In the genomic region with DNA sequence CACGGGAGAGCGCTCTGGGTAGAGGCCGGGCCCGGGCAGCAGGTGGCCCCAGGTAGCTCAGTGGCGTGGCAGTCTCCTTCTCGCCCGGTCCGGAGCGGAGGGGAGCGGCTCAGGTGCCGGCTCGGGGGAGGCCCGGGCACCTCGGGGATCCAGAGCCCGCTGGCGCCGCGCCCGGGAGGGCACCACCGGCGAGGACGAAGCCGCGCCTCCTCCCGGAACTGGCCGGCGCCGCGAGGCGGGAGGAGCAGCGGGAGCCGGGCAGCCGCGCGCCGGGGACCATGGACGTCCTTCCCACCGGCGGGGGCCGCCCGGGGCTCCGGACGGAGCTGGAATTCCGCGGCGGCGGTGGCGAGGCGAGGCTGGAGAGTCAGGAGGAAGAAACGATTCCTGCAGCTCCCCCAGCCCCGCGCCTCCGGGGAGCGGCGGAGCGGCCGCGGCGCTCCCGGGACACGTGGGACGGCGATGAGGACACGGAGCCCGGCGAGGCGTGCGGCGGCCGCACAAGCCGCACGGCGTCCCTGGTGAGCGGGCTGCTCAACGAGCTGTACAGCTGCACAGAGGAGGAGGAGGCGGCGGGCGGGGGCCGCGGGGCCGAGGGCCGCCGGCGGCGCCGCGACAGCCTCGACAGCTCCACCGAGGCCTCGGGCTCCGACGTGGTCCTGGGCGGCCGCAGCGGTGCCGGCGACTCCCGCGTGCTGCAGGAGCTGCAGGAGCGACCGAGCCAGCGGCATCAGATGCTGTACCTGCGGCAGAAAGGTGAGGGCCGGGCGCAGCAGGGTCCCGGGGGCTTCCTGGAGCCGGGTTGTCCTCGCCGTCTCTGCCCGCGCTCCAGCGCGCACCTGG, we compare ENCODE assay signal across 8 cellular contexts. TPM values are rescaled to one million over a fixed set of nuclear protein-coding genes. Genes with fewer than 3 reads are reported as not detected.
DNase-seq lines count a peak whose midpoint lies in the region; ATAC-seq and TF ChIP-seq lines count a peak whose summit lies in the region.

No MANE protein-coding gene starts in this region.

- peaks cover 17% of the 10 kb centered on the region for H3K9me3 Mint-ChIP-seq in activated CD8-positive, alpha-beta T cell treated with anti-CD3 and anti-CD28 coated beads for 36 hours

- no peak overlapping the region for H3K27ac ChIP-seq in neural cell (ENCODE audit: low read length)

- H3K9me3 ChIP-seq in neural cell (ENCODE audit: low read length): peaks cover 3% of the 10 kb centered on the region

- H4K20me1 ChIP-seq in neural cell (ENCODE audit: insufficient read depth): no peaks in the 10 kb centered on the region

- peaks cover 28% of the 10 kb centered on the region for H3K27me3 ChIP-seq in neural cell (ENCODE audit: insufficient read depth, low read depth, low read length)

- peaks cover 62% of the 10 kb centered on the region for H3K27me3 Mint-ChIP-seq in activated CD8-positive, alpha-beta T cell treated with anti-CD3 and anti-CD28 coated beads for 36 hours

- TF ChIP-seq EP300 in neural cell (conservative IDR thresholded peaks at IDR 0.05; ENCODE audit: poor library complexity, severe bottlenecking): no peak

- no peak overlapping the region for H3K27ac Mint-ChIP-seq in activated CD8-positive, alpha-beta T cell treated with anti-CD3 and anti-CD28 coated beads for 36 hours

- H3K79me2 ChIP-seq in neural cell (replicated peaks; ENCODE audit: insufficient read depth, low read length): no peaks in the 10 kb centered on the region

- no peak for TF ChIP-seq CTCF in activated CD8-positive, alpha-beta T cell treated with anti-CD3 and anti-CD28 coated beads for 36 hours (IDR thresholded peaks at IDR 0.05)
- TF ChIP-seq CTCF in fibroblast of villous mesenchyme (IDR thresholded peaks at IDR 0.05; ENCODE audit: insufficient read depth, low read depth, low read length) (no peak), neural cell (IDR thresholded peaks at IDR 0.05; ENCODE audit: poor library complexity, severe bottlenecking) (no peak)

- ATAC-seq in activated CD8-positive, alpha-beta T cell treated with anti-CD3 and anti-CD28 coated beads for 36 hours: peak; percentile 62
- no peak for ATAC-seq in GM18873 (IDR thresholded peaks at IDR 0.05; ENCODE audit: low FRiP score, unreplicated experiment)

- CTCF ChIA-PET in activated CD8-positive, alpha-beta T cell treated with anti-CD3 and anti-CD28 coated beads for 36 hours (lab: Charles Lee): interaction anchor here (0.9 to 4.2 kb wide), 6 partner anchors 10 to 243 kb away, joined by 3 to 36 read pairs (median 5); no protein-coding TSS in a partner anchor

- peak overlapping the region; percentile 39 for H3K9ac ChIP-seq in neural cell (ENCODE audit: low read length)

- peaks cover 9% of the 10 kb centered on the region for H3K4me1 Mint-ChIP-seq in activated CD8-positive, alpha-beta T cell treated with anti-CD3 and anti-CD28 coated beads for 36 hours (ENCODE audit: low read depth)

- H3K4me3 Mint-ChIP-seq in activated CD8-positive, alpha-beta T cell treated with anti-CD3 and anti-CD28 coated beads for 36 hours: peak overlapping the region; percentile 63

- no peaks in the 10 kb centered on the region for H3K9me2 ChIP-seq in neural cell (ENCODE audit: insufficient read depth, low read length)

- POLR2A ChIA-PET in activated CD8-positive, alpha-beta T cell treated with anti-CD3 and anti-CD28 coated beads for 36 hours (lab: Charles Lee): no interaction called here

- intact Hi-C loops in activated CD8-positive, alpha-beta T cell treated with anti-CD3 and anti-CD28 coated beads for 36 hours (cut with micrococcal nuclease): no loop called here

- no peaks in the 10 kb centered on the region for H3K36me3 ChIP-seq in neural cell (ENCODE audit: insufficient read depth, low read length)

- peak; percentile 13 for DNase-seq in stimulated activated CD4-positive, alpha-beta T cell treated with anti-CD3 and anti-CD28 coated beads, Interleukin-12 subunit alpha, Interleukin-12 subunit beta, amount 100 ng/mL, for 4 hours
- no peak for DNase-seq in stimulated activated CD4-positive, alpha-beta T cell treated with anti-CD3 and anti-CD28 coated beads, Interleukin-4, amount 100 ng/mL, for 24 hours
- peak; percentile 35 for DNase-seq in M059J (ENCODE audit: low read depth)
- peak; percentile 16 for DNase-seq in activated CD8-positive, alpha-beta T cell treated with anti-CD3 and anti-CD28 coated beads for 36 hours
- no peak for DNase-seq in fibroblast of villous mesenchyme (ENCODE audit: low read depth)
- no peak for DNase-seq in SIG-M5 (lab: John Stamatoyannopoulos, UW)

- peaks cover 3% of the 10 kb centered on the region for H3F3A ChIP-seq in neural cell (ENCODE audit: insufficient read depth, low read length, poor library complexity, severe bottlenecking)

- H2AFZ ChIP-seq in neural cell (ENCODE audit: low read depth, low read length): no peak overlapping the region

- H3K4me3 ChIP-seq in fibroblast of villous mesenchyme (ENCODE audit: low read depth, low read length) (peak overlapping the region; percentile 44), neural cell (ENCODE audit: low read length) (peak overlapping the region; percentile 67)

- TF ChIP-seq RAD21 in neural cell (conservative IDR thresholded peaks at IDR 0.05): no peak

- peaks cover 2% of the 10 kb centered on the region for H3K36me3 Mint-ChIP-seq in activated CD8-positive, alpha-beta T cell treated with anti-CD3 and anti-CD28 coated beads for 36 hours (ENCODE audit: low read depth)

- H3K4me2 ChIP-seq in neural cell (ENCODE audit: low read length): no peak overlapping the region

TF ChIP-seq in neural cell, 6 proteins besides CTCF, POLR2A, EP300 and RAD21:
- TF ChIP-seq MXI1 (conservative IDR thresholded peaks at IDR 0.05; ENCODE audit: poor library complexity, severe bottlenecking) (peak; percentile 69), POLR2AphosphoS5 (IDR thresholded peaks at IDR 0.05) (peak; percentile 6)
- TF ChIP-seq, protein P1, sequence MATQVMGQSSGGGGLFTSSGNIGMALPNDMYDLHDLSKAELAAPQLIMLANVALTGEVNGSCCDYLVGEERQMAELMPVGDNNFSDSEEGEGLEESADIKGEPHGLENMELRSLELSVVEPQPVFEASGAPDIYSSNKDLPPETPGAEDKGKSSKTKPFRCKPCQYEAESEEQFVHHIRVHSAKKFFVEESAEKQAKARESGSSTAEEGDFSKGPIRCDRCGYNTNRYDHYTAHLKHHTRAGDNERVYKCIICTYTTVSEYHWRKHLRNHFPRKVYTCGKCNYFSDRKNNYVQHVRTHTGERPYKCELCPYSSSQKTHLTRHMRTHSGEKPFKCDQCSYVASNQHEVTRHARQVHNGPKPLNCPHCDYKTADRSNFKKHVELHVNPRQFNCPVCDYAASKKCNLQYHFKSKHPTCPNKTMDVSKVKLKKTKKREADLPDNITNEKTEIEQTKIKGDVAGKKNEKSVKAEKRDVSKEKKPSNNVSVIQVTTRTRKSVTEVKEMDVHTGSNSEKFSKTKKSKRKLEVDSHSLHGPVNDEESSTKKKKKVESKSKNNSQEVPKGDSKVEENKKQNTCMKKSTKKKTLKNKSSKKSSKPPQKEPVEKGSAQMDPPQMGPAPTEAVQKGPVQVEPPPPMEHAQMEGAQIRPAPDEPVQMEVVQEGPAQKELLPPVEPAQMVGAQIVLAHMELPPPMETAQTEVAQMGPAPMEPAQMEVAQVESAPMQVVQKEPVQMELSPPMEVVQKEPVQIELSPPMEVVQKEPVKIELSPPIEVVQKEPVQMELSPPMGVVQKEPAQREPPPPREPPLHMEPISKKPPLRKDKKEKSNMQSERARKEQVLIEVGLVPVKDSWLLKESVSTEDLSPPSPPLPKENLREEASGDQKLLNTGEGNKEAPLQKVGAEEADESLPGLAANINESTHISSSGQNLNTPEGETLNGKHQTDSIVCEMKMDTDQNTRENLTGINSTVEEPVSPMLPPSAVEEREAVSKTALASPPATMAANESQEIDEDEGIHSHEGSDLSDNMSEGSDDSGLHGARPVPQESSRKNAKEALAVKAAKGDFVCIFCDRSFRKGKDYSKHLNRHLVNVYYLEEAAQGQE (IDR thresholded peaks at IDR 0.05; ENCODE audit: borderline replicate concordance): no peak

RNA-seq across cellular contexts. Expression of a gene that starts 21.5 kb away (rescaled TPM):
- total RNA-seq in M059J (2014; rRNA removed; shearing (Covaris generic)): 152 and 210 TPM in 2 replicates
- 10 to 100 TPM; 16.4 to 19.2 TPM for total RNA-seq in activated CD8-positive, alpha-beta T cell treated with anti-CD3 and anti-CD28 coated beads for 36 hours
- 146 and 166 TPM in 2 replicates for total RNA-seq in fibroblast of villous mesenchyme
- polyA plus RNA-seq in neural cell: 33.6 and 39.0 TPM in 2 replicates
- polyA minus RNA-seq in neural cell: 56.5 and 63.8 TPM in 2 replicates

RNA-seq across cellular contexts. Expression of a gene that starts 43.7 kb away (rescaled TPM):
- 0.52 and 3.2 TPM in 2 replicates for total RNA-seq in M059J (2014; rRNA removed; shearing (Covaris generic))
- total RNA-seq in activated CD8-positive, alpha-beta T cell treated with anti-CD3 and anti-CD28 coated beads for 36 hours: under 1 TPM; 0.40 to 0.72 TPM
- under 0.01 TPM in 2 replicates for total RNA-seq in fibroblast of villous mesenchyme
- 16.5 and 17.6 TPM in 2 replicates for polyA plus RNA-seq in neural cell
- 67.3 and 69.1 TPM in 2 replicates for polyA minus RNA-seq in neural cell

Comparison
In these comparisons a context has a peak if more than half of its experiments do, and no peak if none do; other contexts are left out.
1. DNase-seq: peak in stimulated activated CD4-positive, alpha-beta T cell treated with anti-CD3 and anti-CD28 coated beads, Interleukin-12 subunit alpha, Interleukin-12 subunit beta, amount 100 ng/mL, for 4 hours (single experiment), M059J (single experiment) and activated CD8-positive, alpha-beta T cell treated with anti-CD3 and anti-CD28 coated beads for 36 hours (single experiment); none in stimulated activated CD4-positive, alpha-beta T cell treated with anti-CD3 and anti-CD28 coated beads, Interleukin-4, amount 100 ng/mL, for 24 hours (single experiment), fibroblast of villous mesenchyme (single experiment) and SIG-M5 (single experiment).